25 cellular contexts compared by ENCODE assay signal in genomic region chr3:185486371-185486770, GRCh38.
"Had no signal": no experiment of that assay in that cellular context is flagged by ENCODE, and none has a peak within 500 bp of the region (broad histone marks: within the 10 kb centered on the region; RNA-seq: fewer than 3 reads in every experiment).

No MANE protein-coding gene starts in this region.

- H3K4me1 ChIP-seq: stomach, testis, thyroid gland, tibial artery, tibial nerve, uterus, vagina had no signal

- H3K9me3 ChIP-seq: stomach, suprapubic skin, testis, thoracic aorta, thyroid gland, tibial artery, tibial nerve, transverse colon, uterus, vagina had no signal

- H3K4me3 ChIP-seq: stomach, suprapubic skin, testis, thoracic aorta, thyroid gland, tibial artery, tibial nerve, transverse colon, uterus, vagina had no signal

- H3K27me3 ChIP-seq: stomach, suprapubic skin, testis, thyroid gland, tibial artery, tibial nerve, transverse colon, uterus, vagina had no signal

- DNase-seq: stimulated activated CD4-positive, alpha-beta T cell treated with anti-CD3 and anti-CD28 coated beads, Interleukin-2, amount 100 ng/mL, for 24 hours; stimulated activated CD4-positive, alpha-beta T cell treated with anti-CD3 and anti-CD28 coated beads, Interleukin-2, amount 100 ng/mL, for 48 hours; stimulated activated CD4-positive, alpha-beta T cell treated with anti-CD3 and anti-CD28 coated beads, Interleukin-4, amount 100 ng/mL, for 1 hour; stimulated activated CD4-positive, alpha-beta T cell treated with anti-CD3 and anti-CD28 coated beads, Interleukin-4, amount 100 ng/mL, for 24 hours; stimulated activated CD4-positive, alpha-beta T cell treated with anti-CD3 and anti-CD28 coated beads, Interleukin-4, amount 100 ng/mL, for 4 hours; stimulated activated CD8-positive, alpha-beta memory T cell treated with anti-CD3 and anti-CD28 coated beads, Interleukin-4, amount 100 ng/mL, for 48 hours; stimulated activated naive B cell treated with anti-CD40 and anti-IgM and Interleukin-4, amounts not matched to agents 10 μg/mL and 1 μg/mL and 100 μg/mL, for 72 hours; stimulated activated naive CD4-positive, alpha-beta T cell; stimulated activated naive CD4-positive, alpha-beta T cell treated with Interleukin-2 at 50 U/mL for 16 hours; stimulated activated naive CD8-positive, alpha-beta T cell treated with anti-CD3 and anti-CD28 coated beads, Interleukin-15, amount 100 ng/mL, for 72 hours; stimulated activated naive CD8-positive, alpha-beta T cell treated with anti-CD3 and anti-CD28 coated beads, Interleukin-15, Interleukin-2, amounts not matched to agents 100 U/mL and 50 U/mL, for 24 hours; stomach; substantia nigra; testis; thyroid gland; tibial artery; transverse colon; trophoblast cell; uterus had no signal

- ATAC-seq: stimulated activated effector memory CD8-positive, alpha-beta T cell treated with anti-CD3 and anti-CD28 coated beads, Interleukin-12 subunit alpha, Interleukin-12 subunit beta, amount 100 ng/mL, for 72 hours; stimulated activated memory B cell treated with anti-CD40 and anti-IgM and Interleukin-4, amounts not matched to agents 10 μg/mL and 1 μg/mL and 100 μg/mL, for 72 hours; stimulated activated naive B cell treated with anti-CD40 and anti-IgM and Interleukin-4, amounts not matched to agents 10 μg/mL and 1 μg/mL and 100 μg/mL, for 72 hours; stimulated activated naive CD8-positive, alpha-beta T cell treated with anti-CD3 and anti-CD28 coated beads, Interleukin-15, amount 100 ng/mL, for 72 hours; stimulated activated naive CD8-positive, alpha-beta T cell treated with anti-CD3 and anti-CD28 coated beads, Interleukin-15, Interleukin-2, amounts not matched to agents 100 U/mL and 50 U/mL, for 24 hours had no signal

- H3K27ac ChIP-seq: stomach, suprapubic skin, testis, thoracic aorta, thyroid gland, tibial artery, tibial nerve, transverse colon, uterus, vagina had no signal

- H3K36me3 ChIP-seq: uterus had no signal
